ENCODE assay signal across 8 cellular contexts in genomic region chr16:85557083-85557975, GRCh38. TPM values are rescaled to one million over a fixed set of nuclear protein-coding genes. Genes with fewer than 3 reads are reported as not detected.
A peak's percentile ranks its signal among the peaks of the same experiment; 100 is the strongest.
DNase-seq lines count a peak whose midpoint lies in the region; ATAC-seq and TF ChIP-seq lines count a peak whose summit lies in the region.

No MANE protein-coding gene starts in this region.

- H3K27ac Mint-ChIP-seq in activated naive CD8-positive, alpha-beta T cell treated with anti-CD3 and anti-CD28 coated beads, Interleukin-2, amount 50 U/mL, for 24 hours, result peak overlapping the region; percentile 26

- H4K20me1 ChIP-seq in OCI-LY1 (ENCODE audit: insufficient read depth, low read length), result no peaks in the 10 kb centered on the region

- H3K27me3 ChIP-seq in AG04450 (ENCODE audit: control insufficient read depth, insufficient read depth, low read length) (no peaks in the 10 kb centered on the region), OCI-LY1 (ENCODE audit: insufficient read depth, low read length) (no peaks in the 10 kb centered on the region)

- H3K9me3 ChIP-seq in AG04450 (ENCODE audit: control insufficient read depth, insufficient read depth, low read length), result no peaks in the 10 kb centered on the region
- H3K9me3 ChIP-seq in OCI-LY1 (ENCODE audit: low read length), result no peaks in the 10 kb centered on the region
- H3K9me3 ChIP-seq in iPS-18c (ENCODE audit: control insufficient read depth, insufficient read depth, low read length), result peaks cover 6% of the 10 kb centered on the region

- H3K4me3 ChIP-seq in AG04450 (ENCODE audit: low read depth, low read length), result peak overlapping the region; percentile 75
- H3K4me3 ChIP-seq in OCI-LY1 (ENCODE audit: low read depth, low read length, poor library complexity, severe bottlenecking), result peak overlapping the region; percentile 94
- H3K4me3 ChIP-seq in iPS-18c (ENCODE audit: insufficient read depth, low read depth, low read length), result peak overlapping the region; percentile 51

- peak overlapping the region; percentile 69 for H3K4me2 ChIP-seq in OCI-LY1 (ENCODE audit: low read length)

- 0 out of 2 replicates have a peak, but pooled peaks have one; percentile 15 for TF ChIP-seq CTCF in AG04450 (IDR thresholded peaks at IDR 0.05; ENCODE audit: low read depth, low read length)
- no peak for TF ChIP-seq CTCF in OCI-LY1 (IDR thresholded peaks at IDR 0.05; ENCODE audit: low read length)

- no peaks in the 10 kb centered on the region for H3K36me3 Mint-ChIP-seq in activated naive CD8-positive, alpha-beta T cell treated with anti-CD3 and anti-CD28 coated beads, Interleukin-2, amount 50 U/mL, for 24 hours (ENCODE audit: low read depth)

- H3K27ac ChIP-seq in AG04450 (ENCODE audit: low read depth, low read length) (peak overlapping the region; percentile 61), OCI-LY1 (ENCODE audit: low read depth, low read length, poor library complexity, severe bottlenecking) (peak overlapping the region; percentile 89)

- H3K27me3 Mint-ChIP-seq in activated naive CD8-positive, alpha-beta T cell treated with anti-CD3 and anti-CD28 coated beads, Interleukin-2, amount 50 U/mL, for 24 hours, result no peaks in the 10 kb centered on the region

- H3K9ac ChIP-seq in OCI-LY1 (ENCODE audit: low read length), result peak overlapping the region; percentile 93

- peak overlapping the region; percentile 89 for H3K4me3 Mint-ChIP-seq in activated naive CD8-positive, alpha-beta T cell treated with anti-CD3 and anti-CD28 coated beads, Interleukin-2, amount 50 U/mL, for 24 hours

- H3K36me3 ChIP-seq in OCI-LY1 (ENCODE audit: insufficient read depth, low read length), result no peaks in the 10 kb centered on the region; the same call in 1 of the 2 replicates

- DNase-seq in AG04450 (ENCODE audit: low read depth, low spot score) (no peak), islet precursor cell (no peak)
- DNase-seq in activated naive CD8-positive, alpha-beta T cell treated with anti-CD3 and anti-CD28 coated beads, Interleukin-2, amount 50 U/mL, for 24 hours, result peak; percentile 64
- DNase-seq in stimulated activated CD4-positive, alpha-beta T cell treated with anti-CD3 and anti-CD28 coated beads, Interleukin-2, amount 100 ng/mL, for 48 hours, result peak; percentile 15 to 38

- H3K9me2 ChIP-seq in OCI-LY1 (ENCODE audit: low read depth, low read length), result no peaks in the 10 kb centered on the region

- CTCF ChIA-PET in AG04450 (lab: Charles Lee), result interaction anchor here (0.6 to 1.5 kb wide), 12 partner anchors 33 to 358 kb away, joined by 3 to 8 read pairs (median 3); no protein-coding TSS in a partner anchor

- peaks cover 13% of the 10 kb centered on the region; the same call in 1 of the 2 replicates for H3K79me2 ChIP-seq in OCI-LY1 (ENCODE audit: insufficient read depth, low read length)

- peaks cover 42% of the 10 kb centered on the region for H3K4me1 Mint-ChIP-seq in activated naive CD8-positive, alpha-beta T cell treated with anti-CD3 and anti-CD28 coated beads, Interleukin-2, amount 50 U/mL, for 24 hours

- ATAC-seq in GM19395 (IDR thresholded peaks at IDR 0.05; ENCODE audit: unreplicated experiment) (peak; percentile 19), HG03521 (IDR thresholded peaks at IDR 0.05; ENCODE audit: unreplicated experiment) (no peak)
- peak; percentile 35 for ATAC-seq in activated naive CD8-positive, alpha-beta T cell treated with anti-CD3 and anti-CD28 coated beads, Interleukin-2, amount 50 U/mL, for 24 hours

- H3F3A ChIP-seq in OCI-LY1 (ENCODE audit: insufficient read depth, low read length), result no peaks in the 10 kb centered on the region

- no peak overlapping the region for H2AFZ ChIP-seq in OCI-LY1 (ENCODE audit: low read length)

- POLR2A ChIA-PET in AG04450 (lab: Yijun Ruan, JAX), result interaction anchor here (0.6 to 1.2 kb wide), 5 partner anchors 13 to 143 kb away, joined by 4 to 8 read pairs (median 5); no protein-coding TSS in a partner anchor

- H3K4me1 ChIP-seq in OCI-LY1 (ENCODE audit: insufficient read depth, low read length, severe bottlenecking), result peaks cover 49% of the 10 kb centered on the region

- no peaks in the 10 kb centered on the region for H3K9me3 Mint-ChIP-seq in activated naive CD8-positive, alpha-beta T cell treated with anti-CD3 and anti-CD28 coated beads, Interleukin-2, amount 50 U/mL, for 24 hours

RNA-seq across cellular contexts. Expression of gene GSE1, which starts 55.8 kb away (rescaled TPM):
- polyA plus RNA-seq in AG04450 (2011; rRNA removed), result 18.2 and 21.0 TPM in 2 replicates
- 23.7 and 24.1 TPM in 2 replicates for polyA minus RNA-seq in AG04450 (2011; rRNA and poly(A)+ RNA removed)

Comparison
In these comparisons a context has a peak if more than half of its experiments do, and no peak if none do; other contexts are left out.
1. DNase-seq: peak in activated naive CD8-positive, alpha-beta T cell treated with anti-CD3 and anti-CD28 coated beads, Interleukin-2, amount 50 U/mL, for 24 hours (single experiment) and stimulated activated CD4-positive, alpha-beta T cell treated with anti-CD3 and anti-CD28 coated beads, Interleukin-2, amount 100 ng/mL, for 48 hours (2 of 2); none in AG04450 (single experiment) and islet precursor cell (single experiment).
2. Peak in every context shown above with its lines, with median percentiles within 50 percentile points of each other: H3K4me3 ChIP-seq.